In the genomic region with DNA sequence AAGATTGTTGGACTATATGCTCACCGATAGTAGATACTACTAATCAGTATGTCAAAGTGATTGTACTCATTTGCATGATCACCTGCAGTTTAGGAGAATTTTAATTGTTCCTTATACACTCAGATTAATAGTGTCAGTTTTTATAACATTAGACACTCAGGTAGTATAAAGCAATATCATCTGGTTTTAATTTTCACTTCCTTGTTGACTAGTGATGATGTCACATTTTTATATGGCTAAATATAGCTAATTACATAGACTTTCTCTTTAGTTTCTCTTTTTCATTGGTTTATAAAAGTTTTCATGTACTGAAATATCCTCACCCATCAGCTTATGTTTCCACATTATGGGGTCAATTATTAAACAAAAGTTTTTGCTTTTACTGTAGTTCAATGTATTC, we compare ENCODE assay signal across 13 cellular contexts.
A peak's percentile ranks its signal among the peaks of the same experiment; 100 is the strongest.
DNase-seq lines count a peak whose midpoint lies in the region; ATAC-seq, FAIRE-seq and TF ChIP-seq lines count a peak whose summit lies in the region.
"Had no signal": no experiment of that assay in that cellular context is flagged by ENCODE, and none has a peak within 500 bp of the region (broad histone marks: within the 10 kb centered on the region; RNA-seq: fewer than 3 reads in every experiment).

No MANE protein-coding gene starts in this region.

- intact Hi-C loops in activated CD4-positive, alpha-beta T cell treated with anti-CD3 and anti-CD28 coated beads, Interleukin-2, amount 10 ng/mL, durations not matched to agents 24 days and 14 days (cut with micrococcal nuclease): no loop called here

- H3K36me3 Mint-ChIP-seq in activated CD4-positive, alpha-beta T cell treated with anti-CD3 and anti-CD28 coated beads, Interleukin-2, amount 10 ng/mL, durations not matched to agents 24 days and 14 days (ENCODE audit: low read depth): no peaks in the 10 kb centered on the region
- H3K36me3 Mint-ChIP-seq in activated CD4-positive, alpha-beta T cell treated with anti-CD3 and anti-CD28 coated beads, Interleukin-2, amount 10 ng/mL, durations not matched to agents 7 days and 5 days (ENCODE audit: low read depth): no peaks in the 10 kb centered on the region
- H3K36me3 Mint-ChIP-seq: CD4-positive, CD25-positive, alpha-beta regulatory T cell had no signal

- ATAC-seq in GM18517 (IDR thresholded peaks at IDR 0.05; ENCODE audit: unreplicated experiment) (no peak), GM18867 (IDR thresholded peaks at IDR 0.05; ENCODE audit: unreplicated experiment) (no peak)

- CTCF ChIA-PET in activated CD4-positive, alpha-beta T cell treated with anti-CD3 and anti-CD28 coated beads, Interleukin-2, amount 10 ng/mL, durations not matched to agents 7 days and 5 days (lab: Charles Lee): interaction anchor here (0.6 kb wide), 1 partner anchor 1672 kb away, joined by 3 read pairs; no protein-coding TSS in a partner anchor

- DNase-seq in DMS53 (lab: John Stamatoyannopoulos, UW) (peak; percentile 73), H54 (ENCODE audit: insufficient read length, low spot score) (no peak), NCI-H2029 treated with DMSO at 0.1 percent for 48 hours (lab: John Stamatoyannopoulos, UW) (peak; percentile 40)
- no peak for DNase-seq in activated CD4-positive, alpha-beta T cell treated with anti-CD3 and anti-CD28 coated beads, Interleukin-2, amount 10 ng/mL, durations not matched to agents 24 days and 14 days
- DNase-seq in activated CD4-positive, alpha-beta T cell treated with anti-CD3 and anti-CD28 coated beads, Interleukin-2, amount 10 ng/mL, durations not matched to agents 7 days and 5 days: no peak
- DNase-seq: ACHN; CD4-positive, CD25-positive, alpha-beta regulatory T cell; DND-41; GDM1 had no signal

- H3K4me3 Mint-ChIP-seq in activated CD4-positive, alpha-beta T cell treated with anti-CD3 and anti-CD28 coated beads, Interleukin-2, amount 10 ng/mL, durations not matched to agents 24 days and 14 days: no peak overlapping the region
- H3K4me3 Mint-ChIP-seq in activated CD4-positive, alpha-beta T cell treated with anti-CD3 and anti-CD28 coated beads, Interleukin-2, amount 10 ng/mL, durations not matched to agents 7 days and 5 days: no peak overlapping the region
- H3K4me3 Mint-ChIP-seq: CD4-positive, CD25-positive, alpha-beta regulatory T cell had no signal

- TF ChIP-seq POLR2A in H54 (IDR thresholded peaks at IDR 0.05; ENCODE audit: low read depth, low read length): no peak

- POLR2A ChIA-PET in activated CD4-positive, alpha-beta T cell treated with anti-CD3 and anti-CD28 coated beads, Interleukin-2, amount 10 ng/mL, durations not matched to agents 7 days and 5 days (lab: Charles Lee): no interaction called here

- H3K27ac Mint-ChIP-seq in activated CD4-positive, alpha-beta T cell treated with anti-CD3 and anti-CD28 coated beads, Interleukin-2, amount 10 ng/mL, durations not matched to agents 24 days and 14 days: no peak overlapping the region
- no peak overlapping the region for H3K27ac Mint-ChIP-seq in activated CD4-positive, alpha-beta T cell treated with anti-CD3 and anti-CD28 coated beads, Interleukin-2, amount 10 ng/mL, durations not matched to agents 7 days and 5 days
- H3K27ac Mint-ChIP-seq: CD4-positive, CD25-positive, alpha-beta regulatory T cell had no signal

- peaks cover 3% of the 10 kb centered on the region for H3K9me3 Mint-ChIP-seq in activated CD4-positive, alpha-beta T cell treated with anti-CD3 and anti-CD28 coated beads, Interleukin-2, amount 10 ng/mL, durations not matched to agents 24 days and 14 days
- H3K9me3 Mint-ChIP-seq in activated CD4-positive, alpha-beta T cell treated with anti-CD3 and anti-CD28 coated beads, Interleukin-2, amount 10 ng/mL, durations not matched to agents 7 days and 5 days: peaks cover 11% of the 10 kb centered on the region

- no peaks in the 10 kb centered on the region for H3K27me3 Mint-ChIP-seq in activated CD4-positive, alpha-beta T cell treated with anti-CD3 and anti-CD28 coated beads, Interleukin-2, amount 10 ng/mL, durations not matched to agents 24 days and 14 days
- no peaks in the 10 kb centered on the region for H3K27me3 Mint-ChIP-seq in activated CD4-positive, alpha-beta T cell treated with anti-CD3 and anti-CD28 coated beads, Interleukin-2, amount 10 ng/mL, durations not matched to agents 7 days and 5 days
- H3K27me3 Mint-ChIP-seq: CD4-positive, CD25-positive, alpha-beta regulatory T cell had no signal

- H3K4me1 Mint-ChIP-seq in activated CD4-positive, alpha-beta T cell treated with anti-CD3 and anti-CD28 coated beads, Interleukin-2, amount 10 ng/mL, durations not matched to agents 24 days and 14 days: no peaks in the 10 kb centered on the region
- H3K4me1 Mint-ChIP-seq in activated CD4-positive, alpha-beta T cell treated with anti-CD3 and anti-CD28 coated beads, Interleukin-2, amount 10 ng/mL, durations not matched to agents 7 days and 5 days: no peaks in the 10 kb centered on the region
- H3K4me1 Mint-ChIP-seq: CD4-positive, CD25-positive, alpha-beta regulatory T cell had no signal

- peak; percentile 45 for FAIRE-seq in H54 (lab: Jason Lieb, UNC)
- FAIRE-seq in islet of Langerhans (lab: Jason Lieb, UNC): peak; percentile 27
- FAIRE-seq: H1 had no signal

Comparison
In these comparisons a context has a peak if more than half of its experiments do, and no peak if none do; other contexts are left out.
1. DNase-seq: peak in DMS53 (single experiment) and NCI-H2029 treated with DMSO at 0.1 percent for 48 hours (single experiment); none in H54 (single experiment), activated CD4-positive, alpha-beta T cell treated with anti-CD3 and anti-CD28 coated beads, Interleukin-2, amount 10 ng/mL, durations not matched to agents 24 days and 14 days (single experiment) and activated CD4-positive, alpha-beta T cell treated with anti-CD3 and anti-CD28 coated beads, Interleukin-2, amount 10 ng/mL, durations not matched to agents 7 days and 5 days (single experiment).